8 cellular contexts compared by ENCODE assay signal in genomic region chr19:41328157-41328817, GRCh38. TPM values are rescaled to one million over a fixed set of nuclear protein-coding genes. Genes with fewer than 3 reads are reported as not detected.
DNase-seq lines count a peak whose midpoint lies in the region; ATAC-seq and TF ChIP-seq lines count a peak whose summit lies in the region.

No MANE protein-coding gene starts in this region.

- peaks cover 3% of the 10 kb centered on the region for H3K27me3 ChIP-seq in layer of hippocampus (ENCODE audit: control insufficient read depth, insufficient read depth, low read length)

- H3K36me3 Mint-ChIP-seq in activated CD8-positive, alpha-beta T cell treated with anti-CD3 and anti-CD28 coated beads for 36 hours (ENCODE audit: low read depth): peaks cover 49% of the 10 kb centered on the region

- no peaks in the 10 kb centered on the region for H3K9me3 Mint-ChIP-seq in activated CD8-positive, alpha-beta T cell treated with anti-CD3 and anti-CD28 coated beads for 36 hours

- H3K4me3 Mint-ChIP-seq in activated CD8-positive, alpha-beta T cell treated with anti-CD3 and anti-CD28 coated beads for 36 hours: peak overlapping the region; percentile 65

- intact Hi-C loops in activated CD8-positive, alpha-beta T cell treated with anti-CD3 and anti-CD28 coated beads for 36 hours (cut with micrococcal nuclease): no loop called here

- H3K27me3 Mint-ChIP-seq in activated CD8-positive, alpha-beta T cell treated with anti-CD3 and anti-CD28 coated beads for 36 hours: no peaks in the 10 kb centered on the region

- DNase-seq in GM12865 (ENCODE audit: low read depth): peak; percentile 43
- peak; percentile 87 for DNase-seq in activated CD8-positive, alpha-beta T cell treated with anti-CD3 and anti-CD28 coated beads for 36 hours
- peak in 2 of 49 donors; percentile 41 to 49 for DNase-seq in substantia nigra (lab: John Stamatoyannopoulos, UW)
- DNase-seq in effector CD8-positive, alpha-beta T cell (lab: John Stamatoyannopoulos, UW): no peak

- POLR2A ChIA-PET in activated CD8-positive, alpha-beta T cell treated with anti-CD3 and anti-CD28 coated beads for 36 hours (lab: Charles Lee): interaction anchor here (0.9 to 4.1 kb wide), 6 partner anchors 11 to 64 kb away, joined by 3 to 29 read pairs (median 8); partner anchors contain the start of genes CCDC97 and HNRNPUL1

- H3K27ac ChIP-seq in layer of hippocampus (ENCODE audit: low read depth, low read length) (peak overlapping the region; percentile 68), substantia nigra (ENCODE audit: low read depth, low read length, poor library complexity, severe bottlenecking) (peak overlapping the region; percentile 31)

- peak overlapping the region; percentile 62 for H3K4me3 ChIP-seq in GM12865 (ENCODE audit: low read depth, low read length)

- TF ChIP-seq CTCF in GM12865 (IDR thresholded peaks at IDR 0.05; ENCODE audit: insufficient read depth, low read depth, low read length, missing control alignments): no peak
- no peak for TF ChIP-seq CTCF in activated CD8-positive, alpha-beta T cell treated with anti-CD3 and anti-CD28 coated beads for 36 hours (IDR thresholded peaks at IDR 0.05)

- peaks cover 64% of the 10 kb centered on the region for H3K4me1 Mint-ChIP-seq in activated CD8-positive, alpha-beta T cell treated with anti-CD3 and anti-CD28 coated beads for 36 hours (ENCODE audit: low read depth)

- CTCF ChIA-PET in activated CD8-positive, alpha-beta T cell treated with anti-CD3 and anti-CD28 coated beads for 36 hours (lab: Charles Lee): interaction anchor here (1.0 to 1.7 kb wide), 3 partner anchors 20 to 66 kb away, joined by 4 to 7 read pairs (median 4); no protein-coding TSS in a partner anchor

- H3K27ac Mint-ChIP-seq in activated CD8-positive, alpha-beta T cell treated with anti-CD3 and anti-CD28 coated beads for 36 hours: peak overlapping the region; percentile 96

- ATAC-seq in HG02840 (IDR thresholded peaks at IDR 0.05; ENCODE audit: low FRiP score, unreplicated experiment): peak; percentile 3
- peak; percentile 62 for ATAC-seq in activated CD8-positive, alpha-beta T cell treated with anti-CD3 and anti-CD28 coated beads for 36 hours
- no peak for ATAC-seq in GM18517 (IDR thresholded peaks at IDR 0.05; ENCODE audit: unreplicated experiment)
- no peak for ATAC-seq in HG02763 (IDR thresholded peaks at IDR 0.05; ENCODE audit: unreplicated experiment)

RNA-seq across cellular contexts. Expression of gene CCDC97, which starts 18.3 kb away (rescaled TPM):
- total RNA-seq in activated CD8-positive, alpha-beta T cell treated with anti-CD3 and anti-CD28 coated beads for 36 hours: 10 to 100 TPM; 15.9 to 20.4 TPM

RNA-seq across cellular contexts. Expression of gene TGFB1, which starts 25.4 kb away (rescaled TPM):
- total RNA-seq in activated CD8-positive, alpha-beta T cell treated with anti-CD3 and anti-CD28 coated beads for 36 hours: 100 to 1,000 TPM; 112 to 123 TPM

RNA-seq across cellular contexts. Expression of gene B9D2, which starts 35.7 kb away (rescaled TPM):
- total RNA-seq in activated CD8-positive, alpha-beta T cell treated with anti-CD3 and anti-CD28 coated beads for 36 hours: 1 to 10 TPM; 3.1 to 5.1 TPM

RNA-seq across cellular contexts. Expression of gene TMEM91, which starts 48.0 kb away (rescaled TPM):
- 1 to 10 TPM; 8.9 to 9.1 TPM for total RNA-seq in activated CD8-positive, alpha-beta T cell treated with anti-CD3 and anti-CD28 coated beads for 36 hours

Comparison
In these comparisons a context has a peak if more than half of its experiments do, and no peak if none do; other contexts are left out.
1. ATAC-seq: peak in HG02840 (single experiment) and activated CD8-positive, alpha-beta T cell treated with anti-CD3 and anti-CD28 coated beads for 36 hours (single experiment); none in GM18517 (single experiment) and HG02763 (single experiment).